In genomic region chr12:122089080-122089479, GRCh38 we compare ENCODE assay signal across 1 cellular context.
A peak's percentile ranks its signal among the peaks of the same experiment; 100 is the strongest.
TF ChIP-seq lines count a peak whose summit lies in the region.

No MANE protein-coding gene starts in this region.

TF ChIP-seq in K562, 482 proteins besides CTCF, POLR2A, EP300 and RAD21 (continued from another document):
- 0 out of 2 replicates have a peak, but pooled peaks have one; percentile 23 for TF ChIP-seq ZNF395 (CRISPR knock-in tag; IDR thresholded peaks at IDR 0.05)
- TF ChIP-seq RAD51 (IDR thresholded peaks at IDR 0.05; ENCODE audit: borderline replicate concordance, low read depth) = 0 out of 2 replicates have a peak, but pooled peaks have one; percentile 19
